ENCODE assay signal across 2 cellular contexts in the genomic region with DNA sequence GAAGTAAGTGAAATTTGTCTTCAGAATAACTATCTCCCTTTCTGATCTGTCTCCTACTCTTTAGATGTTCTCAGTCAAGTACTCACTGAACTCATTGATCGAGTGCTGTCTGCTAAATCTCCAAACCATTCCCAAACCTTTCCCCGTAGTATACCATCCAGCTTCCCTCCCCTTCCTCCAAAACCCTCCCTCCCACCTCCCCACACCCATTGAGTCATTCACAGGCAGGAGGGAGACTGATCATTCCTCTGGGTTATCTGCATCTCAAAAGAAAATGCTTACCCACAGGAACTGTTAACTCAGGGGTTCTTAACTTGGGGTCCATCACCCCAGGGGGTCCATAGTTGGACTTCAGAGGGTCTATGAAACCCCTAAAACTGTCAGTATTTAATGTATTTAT.
TF ChIP-seq lines count a peak whose summit lies in the region.

No MANE protein-coding gene starts in this region.

TF ChIP-seq in IMR-90, 13 proteins besides CTCF, POLR2A, EP300 and RAD21:
- 0 out of 2 replicates have a peak, but pooled peaks have one; percentile 26 for TF ChIP-seq MAZ (IDR thresholded peaks at IDR 0.05; ENCODE audit: borderline replicate concordance, low read depth, low read length)
- TF ChIP-seq, protein P1, sequence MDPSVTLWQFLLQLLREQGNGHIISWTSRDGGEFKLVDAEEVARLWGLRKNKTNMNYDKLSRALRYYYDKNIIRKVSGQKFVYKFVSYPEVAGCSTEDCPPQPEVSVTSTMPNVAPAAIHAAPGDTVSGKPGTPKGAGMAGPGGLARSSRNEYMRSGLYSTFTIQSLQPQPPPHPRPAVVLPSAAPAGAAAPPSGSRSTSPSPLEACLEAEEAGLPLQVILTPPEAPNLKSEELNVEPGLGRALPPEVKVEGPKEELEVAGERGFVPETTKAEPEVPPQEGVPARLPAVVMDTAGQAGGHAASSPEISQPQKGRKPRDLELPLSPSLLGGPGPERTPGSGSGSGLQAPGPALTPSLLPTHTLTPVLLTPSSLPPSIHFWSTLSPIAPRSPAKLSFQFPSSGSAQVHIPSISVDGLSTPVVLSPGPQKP (IDR thresholded peaks at IDR 0.05; ENCODE audit: borderline replicate concordance, low read depth, low read length): no peak
TF ChIP-seq in IMR-90: peak in this region for 1.

TF ChIP-seq in HepG2, 621 proteins besides CTCF, POLR2A, EP300 and RAD21:
- TF ChIP-seq HNRNPK (IDR thresholded peaks at IDR 0.05; ENCODE audit: low read depth, low read length, poor library complexity, severe bottlenecking) (peak; percentile 44), RFX1 (IDR thresholded peaks at IDR 0.05) (no peak)
